ENCODE assay signal across 12 cellular contexts in the genomic region with DNA sequence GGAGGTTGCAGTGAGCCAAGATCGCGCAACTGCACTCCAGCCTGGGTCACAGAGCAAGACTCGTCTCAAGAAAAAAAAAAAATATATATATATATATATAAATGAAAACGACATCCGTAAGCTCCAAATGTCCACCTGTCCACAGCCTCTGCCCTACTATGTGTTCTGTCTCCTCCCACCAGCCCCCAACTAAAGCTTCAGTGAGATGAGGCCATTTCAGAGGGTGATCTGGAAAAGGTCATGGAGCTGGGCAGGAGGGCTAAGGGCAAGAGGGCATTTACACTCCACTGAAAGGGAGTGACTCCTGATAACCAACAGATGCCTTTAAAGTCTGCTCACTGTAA. TPM values are rescaled to one million over a fixed set of nuclear protein-coding genes. Genes with fewer than 3 reads are reported as not detected.
DNase-seq lines count a peak whose midpoint lies in the region; TF ChIP-seq lines count a peak whose summit lies in the region.
"Had no signal": no experiment of that assay in that cellular context is flagged by ENCODE, and none has a peak within 500 bp of the region (broad histone marks: within the 10 kb centered on the region; RNA-seq: fewer than 3 reads in every experiment).

No MANE protein-coding gene starts in this region.

- H3K4me3 ChIP-seq in H7 (ENCODE audit: insufficient read depth, low read depth, low read length) (peak overlapping the region; percentile 98), astrocyte of the cerebellum (ENCODE audit: low read depth, low read length) (peak overlapping the region; percentile 78), iPS-15b (ENCODE audit: low read depth, low read length) (peak overlapping the region; percentile 88), skeletal muscle satellite cell (ENCODE audit: low read length) (peak overlapping the region; percentile 88)

- TF ChIP-seq CTCF in astrocyte of the cerebellum (IDR thresholded peaks at IDR 0.05; ENCODE audit: low read depth, low read length, missing control alignments) = no peak
- no peak for TF ChIP-seq CTCF in GM13977 (IDR thresholded peaks at IDR 0.05; ENCODE audit: extremely low read depth, insufficient read depth, missing control alignments)

- DNase-seq in H7 (no peak), astrocyte of the cerebellum (ENCODE audit: low read depth) (no peak), GM13977 (ENCODE audit: low spot score) (no peak), ACHN (no peak), NCI-H82 treated with DMSO at 0.1 percent for 48 hours (lab: John Stamatoyannopoulos, UW; ENCODE audit: unreplicated experiment) (no peak), NCI-H128 (lab: John Stamatoyannopoulos, UW; ENCODE audit: unreplicated experiment) (no peak)
- DNase-seq: activated CD4-positive, alpha-beta T cell treated with anti-CD3 and anti-CD28 coated beads, Interleukin-2, amount 50 U/mL, for 1 hour; amygdala; NCI-H1694 treated with DMSO at 0.1 percent for 48 hours; occipital lobe had no signal

- H3K9me3 ChIP-seq in iPS-15b (ENCODE audit: control insufficient read depth, insufficient read depth, low read length) = no peaks in the 10 kb centered on the region
- H3K9me3 ChIP-seq in skeletal muscle satellite cell (replicated peaks; ENCODE audit: low read length) = no peaks in the 10 kb centered on the region

- in situ Hi-C loops in astrocyte of the cerebellum (cut with HindIII; ENCODE audit: low sequenced_read_pairs) (loop anchor here (25.0 kb wide), 1 partner anchor 215 kb away; no protein-coding TSS in a partner anchor), GM13977 (cut with MboI; ENCODE audit: low pct_unique_long_range_greater_than_20kb, low sequenced_read_pairs, unreplicated experiment) (no loop called here), ACHN (cut with HindIII; ENCODE audit: low pct_ligation_motif_present, low pct_unique_long_range_greater_than_20kb, low sequenced_read_pairs) (no loop called here)

- H3K4me1 ChIP-seq in iPS-15b (ENCODE audit: control insufficient read depth, insufficient read depth, low read length) (peaks cover 38% of the 10 kb centered on the region), skeletal muscle satellite cell (ENCODE audit: control insufficient read depth, insufficient read depth, low read length) (peaks cover 63% of the 10 kb centered on the region)

- no peaks in the 10 kb centered on the region for H3K27me3 ChIP-seq in H7 (ENCODE audit: control insufficient read depth, insufficient read depth, low read length)
- H3K27me3 ChIP-seq in iPS-15b (ENCODE audit: control insufficient read depth, insufficient read depth, low read length) = peaks cover 5% of the 10 kb centered on the region
- no peaks in the 10 kb centered on the region for H3K27me3 ChIP-seq in skeletal muscle satellite cell (ENCODE audit: control insufficient read depth, insufficient read depth, low read length)

- no peak overlapping the region for H3K9ac ChIP-seq in iPS-15b (ENCODE audit: low read depth, low read length)
- peak overlapping the region; percentile 99 for H3K9ac ChIP-seq in skeletal muscle satellite cell (ENCODE audit: low read depth, low read length)

- H3K4me2 ChIP-seq in skeletal muscle satellite cell (ENCODE audit: low read length) = peak overlapping the region; percentile 93

- H3K36me3 ChIP-seq in H7 (replicated peaks; ENCODE audit: control insufficient read depth, insufficient read depth, low read length) (peaks cover 33% of the 10 kb centered on the region), iPS-15b (ENCODE audit: control insufficient read depth, insufficient read depth, low read length) (peaks cover 11% of the 10 kb centered on the region), skeletal muscle satellite cell (ENCODE audit: insufficient read depth, low read length) (peaks cover 51% of the 10 kb centered on the region)

RNA-seq across cellular contexts. Expression of a gene that starts 2.4 kb away (rescaled TPM):
- 71.7 and 93.3 TPM in 2 replicates for total RNA-seq in H7 (2014; rRNA removed; shearing (Covaris generic))
- 29.9 and 38.5 TPM in 2 replicates for total RNA-seq in skeletal muscle satellite cell (2012; rRNA removed)
